Comparison of ENCODE assay signal across 1 cellular context in the genomic region with DNA sequence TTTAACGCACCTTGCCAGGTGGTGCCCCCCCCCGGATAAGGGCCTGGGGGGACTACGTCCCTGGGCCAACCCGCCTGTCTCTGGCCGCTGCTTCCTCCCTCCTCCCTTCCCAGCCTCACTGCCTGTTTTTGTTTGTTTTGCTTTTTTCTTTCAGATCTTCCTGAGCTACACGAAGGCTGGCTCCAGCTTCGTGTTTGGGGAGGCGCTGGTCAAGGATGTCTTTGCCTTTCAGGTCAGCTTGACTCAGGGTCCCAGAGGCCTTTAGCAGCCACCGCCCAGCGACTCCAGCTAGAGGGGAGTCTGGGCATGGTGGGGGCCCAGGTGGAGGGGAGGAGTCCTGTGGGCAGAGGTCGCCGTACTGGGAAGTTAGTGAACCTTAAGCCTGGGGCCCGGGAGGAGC.
A peak's percentile ranks its signal among the peaks of the same experiment; 100 is the strongest.
TF ChIP-seq lines count a peak whose summit lies in the region.

No MANE protein-coding gene starts in this region.

TF ChIP-seq in HepG2, 621 proteins besides CTCF, POLR2A, EP300 and RAD21 (continued from another document and continues in another):
- TF ChIP-seq, protein P1, sequence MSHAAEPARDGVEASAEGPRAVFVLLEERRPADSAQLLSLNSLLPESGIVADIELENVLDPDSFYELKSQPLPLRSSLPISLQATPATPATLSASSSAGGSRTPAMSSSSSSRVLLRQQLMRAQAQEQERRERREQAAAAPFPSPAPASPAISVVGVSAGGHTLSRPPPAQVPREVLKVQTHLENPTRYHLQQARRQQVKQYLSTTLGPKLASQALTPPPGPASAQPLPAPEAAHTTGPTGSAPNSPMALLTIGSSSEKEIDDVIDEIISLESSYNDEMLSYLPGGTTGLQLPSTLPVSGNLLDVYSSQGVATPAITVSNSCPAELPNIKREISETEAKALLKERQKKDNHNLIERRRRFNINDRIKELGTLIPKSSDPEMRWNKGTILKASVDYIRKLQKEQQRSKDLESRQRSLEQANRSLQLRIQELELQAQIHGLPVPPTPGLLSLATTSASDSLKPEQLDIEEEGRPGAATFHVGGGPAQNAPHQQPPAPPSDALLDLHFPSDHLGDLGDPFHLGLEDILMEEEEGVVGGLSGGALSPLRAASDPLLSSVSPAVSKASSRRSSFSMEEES (CRISPR knock-in tag; IDR thresholded peaks at IDR 0.05) = no peak
- TF ChIP-seq ZMYM3 (CRISPR knock-in tag; IDR thresholded peaks at IDR 0.05) (peak; percentile 43; the same call in 1 of the 2 replicates), SALL2 (CRISPR knock-in tag; IDR thresholded peaks at IDR 0.05) (no peak), PPARG (CRISPR knock-in tag; conservative IDR thresholded peaks at IDR 0.05) (no peak), ZBTB7B (CRISPR knock-in tag; IDR thresholded peaks at IDR 0.05) (peak; percentile 57; the same call in 1 of the 2 replicates), ZNF256 (CRISPR knock-in tag; conservative IDR thresholded peaks at IDR 0.05) (no peak), ZFAT (CRISPR knock-in tag; conservative IDR thresholded peaks at IDR 0.05) (no peak), ISX (CRISPR knock-in tag; conservative IDR thresholded peaks at IDR 0.05) (no peak), CCDC6 (CRISPR knock-in tag; IDR thresholded peaks at IDR 0.05) (no peak), ARID2 (CRISPR knock-in tag; IDR thresholded peaks at IDR 0.05; ENCODE audit: borderline replicate concordance) (no peak), ZNF251 (CRISPR knock-in tag; IDR thresholded peaks at IDR 0.05) (no peak), U2AF2 (IDR thresholded peaks at IDR 0.05; ENCODE audit: low read depth, low read length) (no peak), ZNF180 (CRISPR knock-in tag; IDR thresholded peaks at IDR 0.05; ENCODE audit: borderline replicate concordance, low read depth) (no peak), TCF7L2 (IDR thresholded peaks at IDR 0.05; ENCODE audit: low read depth, low read length) (no peak), ZNF670 (CRISPR knock-in tag; IDR thresholded peaks at IDR 0.05; ENCODE audit: borderline replicate concordance) (0 out of 2 replicates have a peak, but pooled peaks have one; percentile 39), SRF (IDR thresholded peaks at IDR 0.05; ENCODE audit: low read depth, low read length) (no peak), SIX4 (CRISPR knock-in tag; IDR thresholded peaks at IDR 0.05) (no peak), CENPT (CRISPR knock-in tag; IDR thresholded peaks at IDR 0.05; ENCODE audit: low read depth) (no peak), ZNF614 (CRISPR knock-in tag; IDR thresholded peaks at IDR 0.05; ENCODE audit: borderline replicate concordance) (no peak), RBM39 (IDR thresholded peaks at IDR 0.05; ENCODE audit: low read depth, low read length, poor library complexity, severe bottlenecking) (no peak), ZNF616 (CRISPR knock-in tag; IDR thresholded peaks at IDR 0.05; ENCODE audit: low read depth) (no peak), CAMTA2 (CRISPR knock-in tag; IDR thresholded peaks at IDR 0.05; ENCODE audit: borderline replicate concordance) (no peak), PLRG1 (conservative IDR thresholded peaks at IDR 0.05) (no peak), ZSCAN25 (CRISPR knock-in tag; IDR thresholded peaks at IDR 0.05) (0 out of 2 replicates have a peak, but pooled peaks have one; percentile 42), GATA4 (IDR thresholded peaks at IDR 0.05; ENCODE audit: borderline replicate concordance, low read depth) (no peak), ZNF883 (CRISPR knock-in tag; IDR thresholded peaks at IDR 0.05; ENCODE audit: not compliant biosample characterization) (no peak), KDM1A (CRISPR knock-in tag; IDR thresholded peaks at IDR 0.05) (no peak)
- TF ChIP-seq, protein P2, sequence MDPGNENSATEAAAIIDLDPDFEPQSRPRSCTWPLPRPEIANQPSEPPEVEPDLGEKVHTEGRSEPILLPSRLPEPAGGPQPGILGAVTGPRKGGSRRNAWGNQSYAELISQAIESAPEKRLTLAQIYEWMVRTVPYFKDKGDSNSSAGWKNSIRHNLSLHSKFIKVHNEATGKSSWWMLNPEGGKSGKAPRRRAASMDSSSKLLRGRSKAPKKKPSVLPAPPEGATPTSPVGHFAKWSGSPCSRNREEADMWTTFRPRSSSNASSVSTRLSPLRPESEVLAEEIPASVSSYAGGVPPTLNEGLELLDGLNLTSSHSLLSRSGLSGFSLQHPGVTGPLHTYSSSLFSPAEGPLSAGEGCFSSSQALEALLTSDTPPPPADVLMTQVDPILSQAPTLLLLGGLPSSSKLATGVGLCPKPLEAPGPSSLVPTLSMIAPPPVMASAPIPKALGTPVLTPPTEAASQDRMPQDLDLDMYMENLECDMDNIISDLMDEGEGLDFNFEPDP (CRISPR knock-in tag; conservative IDR thresholded peaks at IDR 0.05) = no peak
- TF ChIP-seq, protein P3, sequence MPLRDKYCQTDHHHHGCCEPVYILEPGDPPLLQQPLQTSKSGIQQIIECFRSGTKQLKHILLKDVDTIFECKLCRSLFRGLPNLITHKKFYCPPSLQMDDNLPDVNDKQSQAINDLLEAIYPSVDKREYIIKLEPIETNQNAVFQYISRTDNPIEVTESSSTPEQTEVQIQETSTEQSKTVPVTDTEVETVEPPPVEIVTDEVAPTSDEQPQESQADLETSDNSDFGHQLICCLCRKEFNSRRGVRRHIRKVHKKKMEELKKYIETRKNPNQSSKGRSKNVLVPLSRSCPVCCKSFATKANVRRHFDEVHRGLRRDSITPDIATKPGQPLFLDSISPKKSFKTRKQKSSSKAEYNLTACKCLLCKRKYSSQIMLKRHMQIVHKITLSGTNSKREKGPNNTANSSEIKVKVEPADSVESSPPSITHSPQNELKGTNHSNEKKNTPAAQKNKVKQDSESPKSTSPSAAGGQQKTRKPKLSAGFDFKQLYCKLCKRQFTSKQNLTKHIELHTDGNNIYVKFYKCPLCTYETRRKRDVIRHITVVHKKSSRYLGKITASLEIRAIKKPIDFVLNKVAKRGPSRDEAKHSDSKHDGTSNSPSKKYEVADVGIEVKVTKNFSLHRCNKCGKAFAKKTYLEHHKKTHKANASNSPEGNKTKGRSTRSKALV (CRISPR knock-in tag; IDR thresholded peaks at IDR 0.05) = no peak
- TF ChIP-seq, protein P4, sequence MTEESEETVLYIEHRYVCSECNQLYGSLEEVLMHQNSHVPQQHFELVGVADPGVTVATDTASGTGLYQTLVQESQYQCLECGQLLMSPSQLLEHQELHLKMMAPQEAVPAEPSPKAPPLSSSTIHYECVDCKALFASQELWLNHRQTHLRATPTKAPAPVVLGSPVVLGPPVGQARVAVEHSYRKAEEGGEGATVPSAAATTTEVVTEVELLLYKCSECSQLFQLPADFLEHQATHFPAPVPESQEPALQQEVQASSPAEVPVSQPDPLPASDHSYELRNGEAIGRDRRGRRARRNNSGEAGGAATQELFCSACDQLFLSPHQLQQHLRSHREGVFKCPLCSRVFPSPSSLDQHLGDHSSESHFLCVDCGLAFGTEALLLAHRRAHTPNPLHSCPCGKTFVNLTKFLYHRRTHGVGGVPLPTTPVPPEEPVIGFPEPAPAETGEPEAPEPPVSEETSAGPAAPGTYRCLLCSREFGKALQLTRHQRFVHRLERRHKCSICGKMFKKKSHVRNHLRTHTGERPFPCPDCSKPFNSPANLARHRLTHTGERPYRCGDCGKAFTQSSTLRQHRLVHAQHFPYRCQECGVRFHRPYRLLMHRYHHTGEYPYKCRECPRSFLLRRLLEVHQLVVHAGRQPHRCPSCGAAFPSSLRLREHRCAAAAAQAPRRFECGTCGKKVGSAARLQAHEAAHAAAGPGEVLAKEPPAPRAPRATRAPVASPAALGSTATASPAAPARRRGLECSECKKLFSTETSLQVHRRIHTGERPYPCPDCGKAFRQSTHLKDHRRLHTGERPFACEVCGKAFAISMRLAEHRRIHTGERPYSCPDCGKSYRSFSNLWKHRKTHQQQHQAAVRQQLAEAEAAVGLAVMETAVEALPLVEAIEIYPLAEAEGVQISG (CRISPR knock-in tag; IDR thresholded peaks at IDR 0.05) = no peak
- TF ChIP-seq, protein P5, sequence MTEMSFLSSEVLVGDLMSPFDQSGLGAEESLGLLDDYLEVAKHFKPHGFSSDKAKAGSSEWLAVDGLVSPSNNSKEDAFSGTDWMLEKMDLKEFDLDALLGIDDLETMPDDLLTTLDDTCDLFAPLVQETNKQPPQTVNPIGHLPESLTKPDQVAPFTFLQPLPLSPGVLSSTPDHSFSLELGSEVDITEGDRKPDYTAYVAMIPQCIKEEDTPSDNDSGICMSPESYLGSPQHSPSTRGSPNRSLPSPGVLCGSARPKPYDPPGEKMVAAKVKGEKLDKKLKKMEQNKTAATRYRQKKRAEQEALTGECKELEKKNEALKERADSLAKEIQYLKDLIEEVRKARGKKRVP (CRISPR knock-in tag; IDR thresholded peaks at IDR 0.05) = no peak
- TF ChIP-seq, protein P6, sequence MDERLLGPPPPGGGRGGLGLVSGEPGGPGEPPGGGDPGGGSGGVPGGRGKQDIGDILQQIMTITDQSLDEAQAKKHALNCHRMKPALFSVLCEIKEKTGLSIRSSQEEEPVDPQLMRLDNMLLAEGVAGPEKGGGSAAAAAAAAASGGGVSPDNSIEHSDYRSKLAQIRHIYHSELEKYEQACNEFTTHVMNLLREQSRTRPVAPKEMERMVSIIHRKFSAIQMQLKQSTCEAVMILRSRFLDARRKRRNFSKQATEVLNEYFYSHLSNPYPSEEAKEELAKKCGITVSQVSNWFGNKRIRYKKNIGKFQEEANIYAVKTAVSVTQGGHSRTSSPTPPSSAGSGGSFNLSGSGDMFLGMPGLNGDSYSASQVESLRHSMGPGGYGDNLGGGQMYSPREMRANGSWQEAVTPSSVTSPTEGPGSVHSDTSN (CRISPR knock-in tag; IDR thresholded peaks at IDR 0.05) = no peak
- TF ChIP-seq, protein P7, sequence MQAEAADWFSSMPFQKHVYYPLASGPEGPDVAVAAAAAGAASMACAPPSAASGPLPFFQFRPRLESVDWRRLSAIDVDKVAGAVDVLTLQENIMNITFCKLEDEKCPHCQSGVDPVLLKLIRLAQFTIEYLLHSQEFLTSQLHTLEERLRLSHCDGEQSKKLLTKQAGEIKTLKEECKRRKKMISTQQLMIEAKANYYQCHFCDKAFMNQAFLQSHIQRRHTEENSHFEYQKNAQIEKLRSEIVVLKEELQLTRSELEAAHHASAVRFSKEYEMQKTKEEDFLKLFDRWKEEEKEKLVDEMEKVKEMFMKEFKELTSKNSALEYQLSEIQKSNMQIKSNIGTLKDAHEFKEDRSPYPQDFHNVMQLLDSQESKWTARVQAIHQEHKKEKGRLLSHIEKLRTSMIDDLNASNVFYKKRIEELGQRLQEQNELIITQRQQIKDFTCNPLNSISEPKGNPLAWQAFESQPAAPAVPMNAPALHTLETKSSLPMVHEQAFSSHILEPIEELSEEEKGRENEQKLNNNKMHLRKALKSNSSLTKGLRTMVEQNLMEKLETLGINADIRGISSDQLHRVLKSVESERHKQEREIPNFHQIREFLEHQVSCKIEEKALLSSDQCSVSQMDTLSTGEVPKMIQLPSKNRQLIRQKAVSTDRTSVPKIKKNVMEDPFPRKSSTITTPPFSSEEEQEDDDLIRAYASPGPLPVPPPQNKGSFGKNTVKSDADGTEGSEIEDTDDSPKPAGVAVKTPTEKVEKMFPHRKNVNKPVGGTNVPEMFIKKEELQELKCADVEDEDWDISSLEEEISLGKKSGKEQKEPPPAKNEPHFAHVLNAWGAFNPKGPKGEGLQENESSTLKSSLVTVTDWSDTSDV (CRISPR knock-in tag; IDR thresholded peaks at IDR 0.05) = no peak
- TF ChIP-seq, protein P8, sequence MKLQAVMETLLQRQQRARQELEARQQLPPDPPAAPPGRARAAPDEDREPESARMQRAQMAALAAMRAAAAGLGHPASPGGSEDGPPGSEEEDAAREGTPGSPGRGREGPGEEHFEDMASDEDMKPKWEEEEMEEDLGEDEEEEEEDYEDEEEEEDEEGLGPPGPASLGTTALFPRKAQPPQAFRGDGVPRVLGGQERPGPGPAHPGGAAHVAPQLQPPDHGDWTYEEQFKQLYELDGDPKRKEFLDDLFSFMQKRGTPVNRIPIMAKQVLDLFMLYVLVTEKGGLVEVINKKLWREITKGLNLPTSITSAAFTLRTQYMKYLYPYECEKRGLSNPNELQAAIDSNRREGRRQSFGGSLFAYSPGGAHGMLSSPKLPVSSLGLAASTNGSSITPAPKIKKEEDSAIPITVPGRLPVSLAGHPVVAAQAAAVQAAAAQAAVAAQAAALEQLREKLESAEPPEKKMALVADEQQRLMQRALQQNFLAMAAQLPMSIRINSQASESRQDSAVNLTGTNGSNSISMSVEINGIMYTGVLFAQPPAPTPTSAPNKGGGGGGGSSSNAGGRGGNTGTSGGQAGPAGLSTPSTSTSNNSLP (IDR thresholded peaks at IDR 0.05; ENCODE audit: low read depth, low read length) = no peak
- TF ChIP-seq, protein P9, sequence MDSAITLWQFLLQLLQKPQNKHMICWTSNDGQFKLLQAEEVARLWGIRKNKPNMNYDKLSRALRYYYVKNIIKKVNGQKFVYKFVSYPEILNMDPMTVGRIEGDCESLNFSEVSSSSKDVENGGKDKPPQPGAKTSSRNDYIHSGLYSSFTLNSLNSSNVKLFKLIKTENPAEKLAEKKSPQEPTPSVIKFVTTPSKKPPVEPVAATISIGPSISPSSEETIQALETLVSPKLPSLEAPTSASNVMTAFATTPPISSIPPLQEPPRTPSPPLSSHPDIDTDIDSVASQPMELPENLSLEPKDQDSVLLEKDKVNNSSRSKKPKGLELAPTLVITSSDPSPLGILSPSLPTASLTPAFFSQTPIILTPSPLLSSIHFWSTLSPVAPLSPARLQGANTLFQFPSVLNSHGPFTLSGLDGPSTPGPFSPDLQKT (CRISPR knock-in tag; IDR thresholded peaks at IDR 0.05; ENCODE audit: borderline replicate concordance) = no peak
